In the genomic region with DNA sequence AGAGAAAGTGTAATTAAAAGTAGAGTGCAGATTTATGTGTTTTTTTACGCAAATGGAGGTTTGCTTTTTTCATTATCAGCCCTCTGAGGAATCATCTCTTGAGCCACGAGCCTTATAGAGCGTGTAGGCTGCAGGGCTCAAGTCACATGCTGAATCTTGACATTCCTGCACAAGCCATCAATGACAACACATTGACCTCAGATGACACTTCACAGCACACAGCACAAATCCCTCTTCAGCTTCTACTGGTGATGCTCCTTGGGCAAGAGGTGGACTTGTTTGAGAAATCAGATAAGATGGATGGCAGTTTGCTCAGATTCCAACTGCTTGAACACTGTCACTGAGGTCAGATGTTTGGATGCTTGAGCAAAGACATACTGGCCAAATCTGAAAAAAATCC, we compare ENCODE assay signal across 13 cellular contexts.
A peak's percentile ranks its signal among the peaks of the same experiment; 100 is the strongest.
DNase-seq lines count a peak whose midpoint lies in the region; ATAC-seq and TF ChIP-seq lines count a peak whose summit lies in the region.
"Had no signal": no experiment of that assay in that cellular context is flagged by ENCODE, and none has a peak within 500 bp of the region (broad histone marks: within the 10 kb centered on the region; RNA-seq: fewer than 3 reads in every experiment).

No MANE protein-coding gene starts in this region.

- no peak for TF ChIP-seq CTCF in right atrium auricular region (IDR thresholded peaks at IDR 0.05)
- TF ChIP-seq CTCF in brain microvascular endothelial cell (IDR thresholded peaks at IDR 0.05; ENCODE audit: low read depth, low read length, missing control alignments), result peak; percentile 5

- intact Hi-C loops in left ventricle myocardium superior (cut with micrococcal nuclease), result no loop called here

- H3K4me3 ChIP-seq in right atrium auricular region, result no peak overlapping the region
- no peak overlapping the region for H3K4me3 ChIP-seq in brain microvascular endothelial cell (ENCODE audit: low read depth, low read length)

- no peaks in the 10 kb centered on the region for H3K9me3 ChIP-seq in right atrium auricular region
- H3K9me3 ChIP-seq: SK-N-SH had no signal

- no peaks in the 10 kb centered on the region for H3K36me3 ChIP-seq in right atrium auricular region
- H3K36me3 ChIP-seq in brain microvascular endothelial cell (replicated peaks), result no peaks in the 10 kb centered on the region

- DNase-seq in left ventricle myocardium superior (no peak), right atrium auricular region (ENCODE audit: low spot score) (no peak), brain microvascular endothelial cell (no peak), left kidney (ENCODE audit: low read depth, low spot score) (peak; percentile 29), superior temporal gyrus (ENCODE audit: extremely low spot score) (no peak), midbrain (lab: John Stamatoyannopoulos, UW) (no peak)
- no peak for DNase-seq in NK-92 treated with Interleukin-12 subunit alpha and Interleukin-12 subunit beta, amount 100 ng/mL, for 24 hours (lab: John Stamatoyannopoulos, UW)
- DNase-seq: NCI-H187, RPMI8226, SK-N-SH had no signal

- no peaks in the 10 kb centered on the region for H3K4me1 ChIP-seq in right atrium auricular region

- ATAC-seq in left ventricle myocardium superior (peak; percentile 66), HG03135 (IDR thresholded peaks at IDR 0.05; ENCODE audit: unreplicated experiment) (no peak)
- ATAC-seq: HepG2 had no signal

- in situ Hi-C loops in brain microvascular endothelial cell (cut with HindIII; ENCODE audit: low pct_ligation_motif_present, low sequenced_read_pairs), result no loop called here

- H3K27ac ChIP-seq in right atrium auricular region, result no peak overlapping the region
- H3K27ac ChIP-seq in brain microvascular endothelial cell, result no peak overlapping the region
- H3K27ac ChIP-seq: KMS-11 had no signal

- H3K27me3 ChIP-seq in right atrium auricular region (no peaks in the 10 kb centered on the region), brain microvascular endothelial cell (replicated peaks) (no peaks in the 10 kb centered on the region)
